Comparison of ENCODE assay signal across 13 cellular contexts in the genomic region with DNA sequence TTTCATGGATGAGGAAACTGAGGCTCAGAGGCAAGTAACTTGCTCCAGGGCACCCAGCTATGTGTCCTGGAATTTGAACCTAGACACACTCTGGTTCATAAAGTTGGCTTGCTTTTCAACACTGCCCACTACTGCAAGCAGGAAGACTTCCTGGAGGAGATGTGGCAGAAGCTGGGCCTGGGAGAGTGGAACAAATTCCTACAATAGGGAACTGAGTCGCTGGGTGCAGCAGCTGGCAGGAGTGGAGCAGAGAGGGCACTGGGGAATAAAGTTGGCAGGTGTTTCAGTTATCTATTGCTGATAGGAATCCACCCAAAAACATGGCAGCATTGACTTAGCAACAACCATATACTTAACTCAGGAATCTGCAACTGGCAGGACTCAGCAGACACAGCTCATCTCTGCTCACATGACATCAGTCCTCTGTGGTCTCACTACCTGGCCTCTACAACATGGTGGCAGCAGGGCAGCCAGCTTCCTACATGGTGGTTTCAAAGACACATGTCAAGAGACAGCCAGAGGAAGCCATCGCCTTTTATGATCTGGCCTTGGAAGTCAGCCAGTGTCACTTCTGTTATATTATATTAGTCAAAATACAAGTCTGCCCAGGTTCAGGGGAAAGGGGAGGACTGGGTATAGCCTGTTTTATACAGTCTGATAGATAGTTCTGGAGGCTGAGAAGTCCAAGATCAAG. TPM values are rescaled to one million over a fixed set of nuclear protein-coding genes. Genes with fewer than 3 reads are reported as not detected.
DNase-seq lines count a peak whose midpoint lies in the region; ATAC-seq and TF ChIP-seq lines count a peak whose summit lies in the region.
"Had no signal": no experiment of that assay in that cellular context is flagged by ENCODE, and none has a peak within 500 bp of the region (broad histone marks: within the 10 kb centered on the region; RNA-seq: fewer than 3 reads in every experiment).

No MANE protein-coding gene starts in this region.

- no peaks in the 10 kb centered on the region for H3K9me3 ChIP-seq in OCI-LY3 (ENCODE audit: insufficient read depth, low read length)

- POLR2A ChIA-PET in naive thymus-derived CD8-positive, alpha-beta T cell (lab: Charles Lee), result no interaction called here

- H2AFZ ChIP-seq in OCI-LY3 (ENCODE audit: low read depth, low read length), result peak overlapping the region; percentile 70

- H3K27ac ChIP-seq in OCI-LY3 (ENCODE audit: low read length), result 0 out of 2 replicates have a peak overlapping the region, but pooled peaks have one; percentile 3
- H3K27ac ChIP-seq: foreskin keratinocyte had no signal

- TF ChIP-seq CTCF in OCI-LY3 (IDR thresholded peaks at IDR 0.05; ENCODE audit: low read depth, low read length), result no peak

- H3K36me3 ChIP-seq in OCI-LY3 (replicated peaks; ENCODE audit: low read depth, low read length), result no peaks in the 10 kb centered on the region

- H3K27me3 ChIP-seq in OCI-LY3 (ENCODE audit: low read depth, low read length), result peaks cover 7% of the 10 kb centered on the region
- H3K27me3 ChIP-seq: foreskin keratinocyte had no signal

- peak; percentile 20 to 24 for DNase-seq in activated T-cell treated with anti-CD3 and anti-CD28 coated beads, Interleukin-2, amount 50 U/mL, for 72 hours
- DNase-seq in activated T-cell treated with anti-CD3 and anti-CD28 coated beads, Interleukin-2, amount 50 U/mL, for 24 hours, result no peak
- peak in 1 of 10 donors; percentile 7 for DNase-seq in naive thymus-derived CD8-positive, alpha-beta T cell
- DNase-seq in NAMALWA (ENCODE audit: low spot score) (no peak), NCI-H510A treated with DMSO at 0.1 percent for 48 hours (lab: John Stamatoyannopoulos, UW) (no peak)
- DNase-seq: activated CD8-positive, alpha-beta memory T cell treated with anti-CD3 and anti-CD28 coated beads, Interleukin-2, amount 50 U/mL, for 48 hours; AML-193; foreskin keratinocyte; NCI-H1048; NCI-H82 had no signal

- H3K4me3 ChIP-seq in OCI-LY3 (ENCODE audit: low read length), result no peak overlapping the region

- no peak overlapping the region for H3K27ac Mint-ChIP-seq in activated T-cell treated with anti-CD3 and anti-CD28 coated beads, Interleukin-2, amount 50 U/mL, for 72 hours
- H3K27ac Mint-ChIP-seq in activated T-cell treated with anti-CD3 and anti-CD28 coated beads, Interleukin-2, amount 50 U/mL, for 24 hours, result no peak overlapping the region
- H3K27ac Mint-ChIP-seq in naive thymus-derived CD8-positive, alpha-beta T cell, result peak overlapping the region in 1 of 10 donors; percentile 12

- ATAC-seq in activated T-cell treated with anti-CD3 and anti-CD28 coated beads, Interleukin-2, amount 50 U/mL, for 72 hours (replicated peaks in 1 of 2), result peak; percentile 64 to 89
- ATAC-seq in naive thymus-derived CD8-positive, alpha-beta T cell, result peak; percentile 35 to 61
- ATAC-seq: foreskin keratinocyte had no signal

- peak overlapping the region; percentile 34 for H3K4me2 ChIP-seq in OCI-LY3 (ENCODE audit: low read length)

- H3K9me3 Mint-ChIP-seq in activated T-cell treated with anti-CD3 and anti-CD28 coated beads, Interleukin-2, amount 50 U/mL, for 72 hours, result no peaks in the 10 kb centered on the region
- H3K9me3 Mint-ChIP-seq in activated T-cell treated with anti-CD3 and anti-CD28 coated beads, Interleukin-2, amount 50 U/mL, for 24 hours, result no peaks in the 10 kb centered on the region
- no peaks in the 10 kb centered on the region for H3K9me3 Mint-ChIP-seq in naive thymus-derived CD8-positive, alpha-beta T cell

- H3K4me1 Mint-ChIP-seq in activated T-cell treated with anti-CD3 and anti-CD28 coated beads, Interleukin-2, amount 50 U/mL, for 72 hours (ENCODE audit: low read depth), result peaks cover 36% of the 10 kb centered on the region
- peaks cover 31% of the 10 kb centered on the region for H3K4me1 Mint-ChIP-seq in activated T-cell treated with anti-CD3 and anti-CD28 coated beads, Interleukin-2, amount 50 U/mL, for 24 hours (ENCODE audit: low read depth)
- peaks cover 6 to 13% (median 10%) of the 10 kb centered on the region in 4 donors for H3K4me1 Mint-ChIP-seq in naive thymus-derived CD8-positive, alpha-beta T cell

- H3K36me3 Mint-ChIP-seq in activated T-cell treated with anti-CD3 and anti-CD28 coated beads, Interleukin-2, amount 50 U/mL, for 72 hours (ENCODE audit: insufficient read depth in 2 of 2), result no peaks in the 10 kb centered on the region
- no peaks in the 10 kb centered on the region for H3K36me3 Mint-ChIP-seq in activated T-cell treated with anti-CD3 and anti-CD28 coated beads, Interleukin-2, amount 50 U/mL, for 24 hours (ENCODE audit: low read depth)
- no peaks in the 10 kb centered on the region for H3K36me3 Mint-ChIP-seq in naive thymus-derived CD8-positive, alpha-beta T cell

- H3K79me2 ChIP-seq in OCI-LY3 (ENCODE audit: low read length), result no peaks in the 10 kb centered on the region

- H3K4me1 ChIP-seq in OCI-LY3 (ENCODE audit: low read length), result peaks cover 34% of the 10 kb centered on the region

- H4K20me1 ChIP-seq in OCI-LY3 (ENCODE audit: insufficient read depth, low read length), result no peaks in the 10 kb centered on the region

- H3K27me3 Mint-ChIP-seq in activated T-cell treated with anti-CD3 and anti-CD28 coated beads, Interleukin-2, amount 50 U/mL, for 72 hours (ENCODE audit: low read depth), result peaks cover 15% of the 10 kb centered on the region
- peaks cover 5% of the 10 kb centered on the region for H3K27me3 Mint-ChIP-seq in activated T-cell treated with anti-CD3 and anti-CD28 coated beads, Interleukin-2, amount 50 U/mL, for 24 hours
- peaks cover 0 to 7% (median 0%) of the 10 kb centered on the region in 5 donors for H3K27me3 Mint-ChIP-seq in naive thymus-derived CD8-positive, alpha-beta T cell

- no peak overlapping the region for H3K9ac ChIP-seq in OCI-LY3 (ENCODE audit: low read length)

- H3K4me3 Mint-ChIP-seq in activated T-cell treated with anti-CD3 and anti-CD28 coated beads, Interleukin-2, amount 50 U/mL, for 72 hours, result no peak overlapping the region
- no peak overlapping the region for H3K4me3 Mint-ChIP-seq in activated T-cell treated with anti-CD3 and anti-CD28 coated beads, Interleukin-2, amount 50 U/mL, for 24 hours
- no peak overlapping the region for H3K4me3 Mint-ChIP-seq in naive thymus-derived CD8-positive, alpha-beta T cell

RNA-seq across cellular contexts. Expression of gene CARD10, which starts 10.6 kb away (rescaled TPM):
- total RNA-seq in activated T-cell treated with anti-CD3 and anti-CD28 coated beads, Interleukin-2, amount 50 U/mL, for 72 hours, result under 1 TPM in 1 of 2 donors, not detected in 1; 0.25 TPM
- 1 to 10 TPM; 1.2 to 1.4 TPM for total RNA-seq in naive thymus-derived CD8-positive, alpha-beta T cell
- under 1 TPM in 1 of 3 donors, not detected in 2; 0.22 TPM for polyA plus RNA-seq in naive thymus-derived CD8-positive, alpha-beta T cell

RNA-seq across cellular contexts. Expression of gene CDC42EP1, which starts 30.5 kb away (rescaled TPM):
- total RNA-seq in activated T-cell treated with anti-CD3 and anti-CD28 coated beads, Interleukin-2, amount 50 U/mL, for 72 hours, result 1 to 10 TPM; 4.0 to 4.6 TPM
- not detected for total RNA-seq in naive thymus-derived CD8-positive, alpha-beta T cell
- not detected for polyA plus RNA-seq in naive thymus-derived CD8-positive, alpha-beta T cell

RNA-seq across cellular contexts. Expression of gene MFNG, which starts 43.6 kb away (rescaled TPM):
- 100 to 1,000 TPM in 1 of 2 donors, 10 to 100 TPM in 1; 94.0 to 116 TPM for total RNA-seq in activated T-cell treated with anti-CD3 and anti-CD28 coated beads, Interleukin-2, amount 50 U/mL, for 72 hours
- 100 to 1,000 TPM; 233 to 235 TPM for total RNA-seq in naive thymus-derived CD8-positive, alpha-beta T cell
- polyA plus RNA-seq in naive thymus-derived CD8-positive, alpha-beta T cell, result 100 to 1,000 TPM; 290 to 401 (median 329) TPM

RNA-seq across cellular contexts. Expression of gene LGALS2, which starts 50.1 kb away (rescaled TPM):
- not detected for total RNA-seq in activated T-cell treated with anti-CD3 and anti-CD28 coated beads, Interleukin-2, amount 50 U/mL, for 72 hours
- not detected for total RNA-seq in naive thymus-derived CD8-positive, alpha-beta T cell
- not detected for polyA plus RNA-seq in naive thymus-derived CD8-positive, alpha-beta T cell
- total RNA-seq: foreskin keratinocyte, skeletal muscle tissue, ureter had no signal
- polyA plus RNA-seq: foreskin keratinocyte had no signal

Comparison
In these comparisons a context has a peak if more than half of its experiments do, and no peak if none do; other contexts are left out.
1. DNase-seq: peak in activated T-cell treated with anti-CD3 and anti-CD28 coated beads, Interleukin-2, amount 50 U/mL, for 72 hours (2 of 2); none in activated T-cell treated with anti-CD3 and anti-CD28 coated beads, Interleukin-2, amount 50 U/mL, for 24 hours (single experiment), NAMALWA (single experiment) and NCI-H510A treated with DMSO at 0.1 percent for 48 hours (single experiment).
2. RNA of gene CDC42EP1, which starts 30.5 kb away (total RNA-seq): 4.0 to 4.6 TPM in activated T-cell treated with anti-CD3 and anti-CD28 coated beads, Interleukin-2, amount 50 U/mL, for 72 hours; not detected in naive thymus-derived CD8-positive, alpha-beta T cell; every median in the first group is over 4 times any median in the second.